ENCODE assay signal across 18 cellular contexts in genomic region chr10:77922551-77923179, GRCh38.
"Had no signal": no experiment of that assay in that cellular context is flagged by ENCODE, and none has a peak within 500 bp of the region (broad histone marks: within the 10 kb centered on the region; RNA-seq: fewer than 3 reads in every experiment).

No MANE protein-coding gene starts in this region.

- ATAC-seq: activated naive CD8-positive, alpha-beta T cell treated with anti-CD3 and anti-CD28 coated beads, Interleukin-2, amount 50 U/mL, for 24 hours; activated T-cell treated with anti-CD3 and anti-CD28 coated beads, Interleukin-2, amount 50 U/mL, for 4 hours; left cardiac atrium; natural killer cell; sciatic nerve; stimulated activated naive CD8-positive, alpha-beta T cell treated with anti-CD3 and anti-CD28 coated beads, Interleukin-15, amount 100 ng/mL, for 72 hours had no signal

- H3K4me3 ChIP-seq: esophagus muscularis mucosa, smooth muscle cell had no signal

- H3K4me3 Mint-ChIP-seq: activated naive CD4-positive, alpha-beta T cell treated with anti-CD3 and anti-CD28 coated beads, Interleukin-2, amount 10 ng/mL, durations not matched to agents 7 days and 5 days; activated naive CD8-positive, alpha-beta T cell treated with anti-CD3 and anti-CD28 coated beads, Interleukin-2, amount 50 U/mL, for 24 hours; activated T-cell treated with anti-CD3 and anti-CD28 coated beads, Interleukin-2, amount 50 U/mL, for 4 hours; natural killer cell; stimulated activated naive CD8-positive, alpha-beta T cell treated with anti-CD3 and anti-CD28 coated beads, Interleukin-15, amount 100 ng/mL, for 72 hours had no signal

- H3K27me3 ChIP-seq: esophagus muscularis mucosa had no signal

- H3K27ac Mint-ChIP-seq: activated naive CD4-positive, alpha-beta T cell treated with anti-CD3 and anti-CD28 coated beads, Interleukin-2, amount 10 ng/mL, durations not matched to agents 7 days and 5 days; activated naive CD8-positive, alpha-beta T cell treated with anti-CD3 and anti-CD28 coated beads, Interleukin-2, amount 50 U/mL, for 24 hours; natural killer cell; stimulated activated naive CD8-positive, alpha-beta T cell treated with anti-CD3 and anti-CD28 coated beads, Interleukin-15, amount 100 ng/mL, for 72 hours; type B pancreatic cell had no signal

- H3K36me3 ChIP-seq: esophagus muscularis mucosa had no signal

- DNase-seq: activated CD4-positive, alpha-beta T cell treated with anti-CD3 and anti-CD28 coated beads, Interleukin-2, amount 50 U/mL, for 1 hour; activated CD4-positive, CD25-positive, alpha-beta regulatory T cell treated with anti-CD3 and anti-CD28 coated beads, Interleukin-2, amount 50 U/mL, for 72 hours; activated CD8-positive, alpha-beta memory T cell treated with anti-CD3 and anti-CD28 coated beads, Interleukin-2, amount 50 U/mL, for 4 hours; activated effector memory CD4-positive, alpha-beta T cell treated with Interleukin-2 at 50 U/mL for 16 hours; activated naive CD4-positive, alpha-beta T cell treated with anti-CD3 and anti-CD28 coated beads, Interleukin-2, amount 10 ng/mL, durations not matched to agents 7 days and 5 days; activated naive CD8-positive, alpha-beta T cell treated with anti-CD3 and anti-CD28 coated beads, Interleukin-2, amount 50 U/mL, for 24 hours; activated T-cell treated with anti-CD3 and anti-CD28 coated beads, Interleukin-2, amount 50 U/mL, for 4 hours; effector CD4-positive, alpha-beta T cell; left cardiac atrium; natural killer cell; stimulated activated CD4-positive, alpha-beta T cell treated with anti-CD3 and anti-CD28 coated beads, Interleukin-4, amount 100 ng/mL, for 1 hour; stimulated activated naive CD8-positive, alpha-beta T cell treated with anti-CD3 and anti-CD28 coated beads, Interleukin-15, amount 100 ng/mL, for 72 hours; T-helper 1 cell; T-helper 9 cell had no signal

- H3K27ac ChIP-seq: esophagus muscularis mucosa had no signal

- H3K4me2 ChIP-seq: smooth muscle cell had no signal

- H3K36me3 Mint-ChIP-seq: activated naive CD4-positive, alpha-beta T cell treated with anti-CD3 and anti-CD28 coated beads, Interleukin-2, amount 10 ng/mL, durations not matched to agents 7 days and 5 days; natural killer cell had no signal

- H3K9me3 Mint-ChIP-seq: activated naive CD4-positive, alpha-beta T cell treated with anti-CD3 and anti-CD28 coated beads, Interleukin-2, amount 10 ng/mL, durations not matched to agents 7 days and 5 days; activated naive CD8-positive, alpha-beta T cell treated with anti-CD3 and anti-CD28 coated beads, Interleukin-2, amount 50 U/mL, for 24 hours; activated T-cell treated with anti-CD3 and anti-CD28 coated beads, Interleukin-2, amount 50 U/mL, for 4 hours; natural killer cell; stimulated activated naive CD8-positive, alpha-beta T cell treated with anti-CD3 and anti-CD28 coated beads, Interleukin-15, amount 100 ng/mL, for 72 hours; type B pancreatic cell had no signal

- H3K27me3 Mint-ChIP-seq: type B pancreatic cell had no signal

- H3K9me3 ChIP-seq: esophagus muscularis mucosa had no signal
